In the genomic region with DNA sequence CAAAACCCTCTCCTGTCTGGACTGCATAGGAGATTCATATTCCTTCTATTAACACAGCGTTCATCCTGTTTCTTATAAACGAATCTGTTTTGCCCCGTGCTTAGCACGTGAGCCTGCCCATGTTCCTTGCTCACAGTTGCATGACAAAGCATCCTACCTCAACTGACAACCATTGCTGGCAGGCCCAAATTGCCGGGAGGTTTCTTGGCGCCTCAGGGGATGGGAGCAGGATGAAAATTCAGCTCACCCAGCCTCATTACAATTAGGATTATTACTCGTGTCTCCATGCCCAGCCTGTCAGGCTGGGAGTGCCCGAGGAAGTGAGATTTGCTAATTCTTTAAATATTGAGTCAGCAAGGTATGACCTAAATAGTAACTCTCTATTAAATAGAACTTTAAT, we compare ENCODE assay signal across 1 cellular context.
TF ChIP-seq lines count a peak whose summit lies in the region.

No MANE protein-coding gene starts in this region.

TF ChIP-seq in H1, 55 proteins besides CTCF, POLR2A, EP300 and RAD21:
- no peak for TF ChIP-seq POU5F1 (IDR thresholded peaks at IDR 0.05; ENCODE audit: low read depth, low read length)
- TF ChIP-seq, protein P1, sequence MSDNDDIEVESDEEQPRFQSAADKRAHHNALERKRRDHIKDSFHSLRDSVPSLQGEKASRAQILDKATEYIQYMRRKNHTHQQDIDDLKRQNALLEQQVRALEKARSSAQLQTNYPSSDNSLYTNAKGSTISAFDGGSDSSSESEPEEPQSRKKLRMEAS (IDR thresholded peaks at IDR 0.05) = peak; percentile 86
- TF ChIP-seq SRF (IDR thresholded peaks at IDR 0.05; ENCODE audit: low read depth, low read length) = no peak
- no peak for TF ChIP-seq TAF1 (IDR thresholded peaks at IDR 0.05; ENCODE audit: low read depth, low read length)
- no peak for TF ChIP-seq CBX5 (IDR thresholded peaks at IDR 0.05; ENCODE audit: low read depth, low read length)
- TF ChIP-seq HDAC6 (IDR thresholded peaks at IDR 0.05; ENCODE audit: low read depth, low read length) = no peak
- TF ChIP-seq MAFK (IDR thresholded peaks at IDR 0.05; ENCODE audit: low read depth, low read length) = no peak
- no peak for TF ChIP-seq FOSL1 (IDR thresholded peaks at IDR 0.05; ENCODE audit: insufficient read depth, low read depth, low read length)
- no peak for TF ChIP-seq EGR1 (IDR thresholded peaks at IDR 0.05; ENCODE audit: borderline replicate concordance, low read depth, low read length)
- TF ChIP-seq E2F6 (IDR thresholded peaks at IDR 0.05) = peak; percentile 69
